Comparison of ENCODE assay signal across 16 cellular contexts in genomic region chr2:3598197-3598910, GRCh38. TPM values are rescaled to one million over a fixed set of nuclear protein-coding genes. Genes with fewer than 3 reads are reported as not detected.
"Had no signal": no experiment of that assay in that cellular context is flagged by ENCODE, and none has a peak within 500 bp of the region (broad histone marks: within the 10 kb centered on the region; RNA-seq: fewer than 3 reads in every experiment).

No MANE protein-coding gene starts in this region.

- DNase-seq: activated CD4-positive, alpha-beta T cell treated with anti-CD3 and anti-CD28 coated beads, Interleukin-2, amount 50 U/mL, for 4 hours; activated CD4-positive, CD25-positive, alpha-beta regulatory T cell treated with anti-CD3 and anti-CD28 coated beads, Interleukin-2, amount 50 U/mL, for 72 hours; activated naive CD8-positive, alpha-beta T cell treated with anti-CD3 and anti-CD28 coated beads, Interleukin-2, amount 50 U/mL, for 24 hours; colonic mucosa; esophagus squamous epithelium; foreskin fibroblast; glutamatergic neuron; mesendoderm; retina; small intestine; T-helper 2 cell; transverse colon had no signal

- H3K4me3 Mint-ChIP-seq: activated naive CD8-positive, alpha-beta T cell treated with anti-CD3 and anti-CD28 coated beads, Interleukin-2, amount 50 U/mL, for 24 hours had no signal

- H3K36me3 ChIP-seq: ascending aorta, colonic mucosa, esophagus squamous epithelium, left lung, transverse colon had no signal

- H3K4me3 ChIP-seq: ascending aorta, colonic mucosa, esophagus squamous epithelium, left lung, transverse colon had no signal

- H3K9me3 Mint-ChIP-seq: activated naive CD8-positive, alpha-beta T cell treated with anti-CD3 and anti-CD28 coated beads, Interleukin-2, amount 50 U/mL, for 24 hours had no signal

- FAIRE-seq: small intestine had no signal

- H3K9me3 ChIP-seq: ascending aorta, colonic mucosa, esophagus squamous epithelium, left lung, transverse colon had no signal

- ATAC-seq: left lung had no signal

- H3K4me1 ChIP-seq: ascending aorta, colonic mucosa, left lung, transverse colon had no signal

- H3K27me3 Mint-ChIP-seq: activated naive CD8-positive, alpha-beta T cell treated with anti-CD3 and anti-CD28 coated beads, Interleukin-2, amount 50 U/mL, for 24 hours had no signal

- H3K27ac ChIP-seq: ascending aorta, colonic mucosa, esophagus squamous epithelium, left lung, parathyroid adenoma, transverse colon had no signal

- H3K27ac Mint-ChIP-seq: activated naive CD8-positive, alpha-beta T cell treated with anti-CD3 and anti-CD28 coated beads, Interleukin-2, amount 50 U/mL, for 24 hours had no signal

RNA-seq across cellular contexts. Expression of gene ALLC, which starts 59.6 kb away (rescaled TPM):
- total RNA-seq: ascending aorta, colonic mucosa, esophagus squamous epithelium, left lung, subcutaneous adipose tissue, transverse colon had no signal
